In the genomic region with DNA sequence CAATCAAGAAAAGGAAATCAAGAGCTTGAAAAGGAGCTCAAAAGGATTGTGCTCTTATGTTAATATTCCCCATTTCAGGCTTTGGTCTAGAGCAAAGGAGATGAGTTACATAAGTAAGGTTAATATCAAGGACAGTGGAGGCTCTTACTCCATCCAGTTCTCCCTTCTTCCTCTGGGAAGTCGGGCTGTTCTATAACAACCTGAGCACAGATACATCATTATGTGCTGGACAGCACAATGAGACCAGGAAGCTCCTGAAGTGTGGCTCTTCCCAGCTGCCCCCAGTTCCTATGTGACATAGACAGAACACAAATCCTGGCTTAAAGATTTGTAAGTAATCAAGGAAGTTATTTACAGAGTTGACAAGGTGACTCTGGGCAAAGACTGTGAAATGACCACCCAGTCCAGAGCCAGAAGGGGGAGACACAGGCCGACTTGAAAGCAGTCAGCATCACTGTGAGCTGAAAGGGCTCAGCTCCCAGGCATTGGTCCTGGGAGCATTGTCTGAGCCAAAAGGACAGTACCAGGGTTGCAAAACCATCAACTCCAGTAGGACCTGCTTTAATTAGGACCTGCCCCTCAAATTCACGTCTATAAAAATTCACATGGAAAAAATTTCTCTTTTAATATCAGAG, we compare ENCODE assay signal across 10 cellular contexts.
DNase-seq lines count a peak whose midpoint lies in the region; ATAC-seq, FAIRE-seq and TF ChIP-seq lines count a peak whose summit lies in the region.
"Had no signal": no experiment of that assay in that cellular context is flagged by ENCODE, and none has a peak within 500 bp of the region (broad histone marks: within the 10 kb centered on the region; RNA-seq: fewer than 3 reads in every experiment).

No MANE protein-coding gene starts in this region.

- no peak for FAIRE-seq in frontal cortex (lab: Jason Lieb, UNC)

- DNase-seq in SHP77 treated with DMSO at 0.1 percent for 48 hours (lab: John Stamatoyannopoulos, UW) (peak; percentile 23), frontal cortex (ENCODE audit: low spot score in 2 of 2) (peak; percentile 12 to 17), pons (ENCODE audit: low spot score) (peak; percentile 74)

- TF ChIP-seq CTCF in C4-2B (conservative IDR thresholded peaks at IDR 0.05): peak; percentile 38

- peak; percentile 50 for ATAC-seq in HG02642 (IDR thresholded peaks at IDR 0.05; ENCODE audit: poor library complexity, unreplicated experiment)
- no peak for ATAC-seq in HG02678 (IDR thresholded peaks at IDR 0.05; ENCODE audit: unreplicated experiment)
- ATAC-seq in GM21390 (IDR thresholded peaks at IDR 0.05; ENCODE audit: unreplicated experiment): no peak
- ATAC-seq in GM18498 (IDR thresholded peaks at IDR 0.05; ENCODE audit: unreplicated experiment): no peak

- no peak overlapping the region for H3K27ac ChIP-seq in C4-2B
- H3K27ac ChIP-seq: epithelial cell of prostate, HL-60 had no signal

Comparison
In these comparisons a context has a peak if more than half of its experiments do, and no peak if none do; other contexts are left out.
1. DNase-seq: peak in every context shown above with its lines; median percentile 74 in pons; 23 in SHP77 treated with DMSO at 0.1 percent for 48 hours; 14 in frontal cortex.